Comparison of ENCODE assay signal across 9 cellular contexts in the genomic region with DNA sequence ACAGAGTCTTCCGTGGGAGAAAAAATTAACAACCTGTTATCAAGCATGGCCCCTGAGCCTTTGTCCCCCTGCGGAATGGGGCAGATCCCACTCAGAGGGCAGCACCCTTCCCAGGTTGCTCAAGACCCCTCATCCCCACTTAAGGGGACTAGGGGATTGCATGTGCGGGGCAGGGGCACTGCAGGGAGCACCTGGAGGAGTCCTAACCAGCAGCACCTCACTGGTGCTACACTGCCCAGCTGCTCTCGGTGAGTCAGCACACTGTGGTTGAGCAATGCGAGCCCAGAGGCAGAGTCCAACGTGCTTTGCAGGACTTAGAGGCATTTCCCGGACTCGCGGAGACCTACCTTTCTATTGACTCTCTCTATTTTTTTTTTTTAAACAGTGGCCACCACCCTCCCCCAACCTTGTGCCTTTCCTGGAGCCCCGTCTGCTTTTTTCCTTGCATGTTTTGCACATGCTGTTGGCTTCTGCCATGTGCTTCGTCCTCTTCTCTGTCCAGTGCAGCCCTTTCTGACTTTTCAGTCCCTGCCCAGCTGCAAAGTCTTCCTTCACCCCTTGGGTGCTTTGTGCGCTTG.
DNase-seq lines count a peak whose midpoint lies in the region; FAIRE-seq and TF ChIP-seq lines count a peak whose summit lies in the region.
"Had no signal": no experiment of that assay in that cellular context is flagged by ENCODE, and none has a peak within 500 bp of the region (broad histone marks: within the 10 kb centered on the region; RNA-seq: fewer than 3 reads in every experiment).

No MANE protein-coding gene starts in this region.

- no peak for FAIRE-seq in kidney (lab: Jason Lieb, UNC)

- H3K36me3 ChIP-seq in kidney (ENCODE audit: control insufficient read depth in 1 of 2, insufficient read depth in 2 of 2, low read length in 2 of 2), result no peaks in the 10 kb centered on the region
- no peaks in the 10 kb centered on the region for H3K36me3 ChIP-seq in testis (ENCODE audit: low read depth, missing control alignments)
- H3K36me3 ChIP-seq in endodermal cell (ENCODE audit: control insufficient read depth, insufficient read depth, low read length), result no peaks in the 10 kb centered on the region

- H3K9me3 Mint-ChIP-seq in endodermal cell, result no peaks in the 10 kb centered on the region

- H3K27ac ChIP-seq in adipose tissue (ENCODE audit: low read depth, low read length), result peak overlapping the region; percentile 94
- peak overlapping the region; percentile 56 to 92 for H3K27ac ChIP-seq in kidney (ENCODE audit: low read depth in 2 of 2, low read length in 2 of 2)
- peak overlapping the region; percentile 72 to 92 for H3K27ac ChIP-seq in testis
- no peak overlapping the region for H3K27ac ChIP-seq in endodermal cell (ENCODE audit: low read depth, low read length)
- no peak overlapping the region for H3K27ac ChIP-seq in substantia nigra (ENCODE audit: low read depth, low read length, poor library complexity, severe bottlenecking)

- H3K27me3 ChIP-seq in testis (no peaks in the 10 kb centered on the region), endodermal cell (ENCODE audit: control insufficient read depth, insufficient read depth, low read length, poor library complexity, severe bottlenecking) (no peaks in the 10 kb centered on the region)

- no peak overlapping the region for H3K4me3 Mint-ChIP-seq in endodermal cell

- no peak for TF ChIP-seq POLR2A in testis (IDR thresholded peaks at IDR 0.05)

- intact Hi-C loops in kidney (cut with DNase I) (no loop called here), testis (cut with DNase I; ENCODE audit: low total_unique reads) (no loop called here)

- H3K9me3 ChIP-seq in kidney (ENCODE audit: control insufficient read depth in 1 of 2, low read length in 2 of 2) (no peaks in the 10 kb centered on the region), testis (no peaks in the 10 kb centered on the region), endodermal cell (ENCODE audit: control insufficient read depth, low read length) (no peaks in the 10 kb centered on the region)

- H3K9ac ChIP-seq in kidney (ENCODE audit: low read length in 2 of 2), result peak overlapping the region in 1 of 2 donors; percentile 9
- no peak overlapping the region for H3K9ac ChIP-seq in endodermal cell (ENCODE audit: extremely low read depth, low read length, poor library complexity, severe bottlenecking)

- peaks cover 34 to 36% of the 10 kb centered on the region in 2 donors for H3K4me1 ChIP-seq in kidney (ENCODE audit: control insufficient read depth in 1 of 2, insufficient read depth in 1 of 2, low read depth in 1 of 2, low read length in 2 of 2)
- H3K4me1 ChIP-seq in testis, result peaks cover 56% of the 10 kb centered on the region
- H3K4me1 ChIP-seq in endodermal cell (ENCODE audit: control insufficient read depth, insufficient read depth, low read length), result no peaks in the 10 kb centered on the region

- no peak overlapping the region for H3K4me3 ChIP-seq in kidney (ENCODE audit: low read length in 2 of 2)
- H3K4me3 ChIP-seq in testis, result no peak overlapping the region
- no peak overlapping the region for H3K4me3 ChIP-seq in endodermal cell (ENCODE audit: low read length)

- DNase-seq in HuH-7.5 (ENCODE audit: low spot score) (peak; percentile 57), kidney (peak; percentile 77), testis (no peak), DMS79 treated with DMSO at 0.1 percent for 48 hours (lab: John Stamatoyannopoulos, UW) (no peak), endodermal cell (no peak), substantia nigra (lab: John Stamatoyannopoulos, UW) (no peak)
- no peak for DNase-seq in activated CD4-positive, alpha-beta T cell treated with anti-CD3 and anti-CD28 coated beads, Interleukin-2, amount 50 U/mL, for 4 hours
- DNase-seq: hypothalamus had no signal

- no peaks in the 10 kb centered on the region for H3K36me3 Mint-ChIP-seq in endodermal cell (ENCODE audit: low read depth)

- no peaks in the 10 kb centered on the region for H3K27me3 Mint-ChIP-seq in endodermal cell (ENCODE audit: insufficient read depth)

- H3K4me1 Mint-ChIP-seq in endodermal cell, result peaks cover 14% of the 10 kb centered on the region

- WGBS in adipose tissue, 3 donors, result 73 to 85% (median 82%) methylated on average over 12 of the region's 12 CpGs
- 78 to 93% methylated on average over 11 to 12 of the region's 12 CpGs for WGBS in testis, 2 donors
- 90 to 92% methylated on average over 5 to 12 of the region's 12 CpGs for WGBS in endodermal cell (ENCODE audit: insufficient coverage in 1 of 2, insufficient read length in 1 of 2), 2 experiments

- no peak overlapping the region for H3K27ac Mint-ChIP-seq in endodermal cell

- no peak for TF ChIP-seq CTCF in kidney (IDR thresholded peaks at IDR 0.05; ENCODE audit: borderline replicate concordance, extremely low read depth, insufficient read depth)
- TF ChIP-seq CTCF in testis (IDR thresholded peaks at IDR 0.05), result no peak
- TF ChIP-seq CTCF in endodermal cell (conservative IDR thresholded peaks at IDR 0.05), result no peak

Comparison
In these comparisons a context has a peak if more than half of its experiments do, and no peak if none do; other contexts are left out.
1. DNase-seq: peak in HuH-7.5 (single experiment) and kidney (single experiment); none in testis (single experiment), DMS79 treated with DMSO at 0.1 percent for 48 hours (single experiment), activated CD4-positive, alpha-beta T cell treated with anti-CD3 and anti-CD28 coated beads, Interleukin-2, amount 50 U/mL, for 4 hours (0 of 2), endodermal cell (single experiment) and substantia nigra (0 of 49).
2. H3K27ac ChIP-seq: peak in adipose tissue (single experiment), kidney (2 of 2) and testis (2 of 2); none in endodermal cell (single experiment) and substantia nigra (single experiment).